In the genomic region with DNA sequence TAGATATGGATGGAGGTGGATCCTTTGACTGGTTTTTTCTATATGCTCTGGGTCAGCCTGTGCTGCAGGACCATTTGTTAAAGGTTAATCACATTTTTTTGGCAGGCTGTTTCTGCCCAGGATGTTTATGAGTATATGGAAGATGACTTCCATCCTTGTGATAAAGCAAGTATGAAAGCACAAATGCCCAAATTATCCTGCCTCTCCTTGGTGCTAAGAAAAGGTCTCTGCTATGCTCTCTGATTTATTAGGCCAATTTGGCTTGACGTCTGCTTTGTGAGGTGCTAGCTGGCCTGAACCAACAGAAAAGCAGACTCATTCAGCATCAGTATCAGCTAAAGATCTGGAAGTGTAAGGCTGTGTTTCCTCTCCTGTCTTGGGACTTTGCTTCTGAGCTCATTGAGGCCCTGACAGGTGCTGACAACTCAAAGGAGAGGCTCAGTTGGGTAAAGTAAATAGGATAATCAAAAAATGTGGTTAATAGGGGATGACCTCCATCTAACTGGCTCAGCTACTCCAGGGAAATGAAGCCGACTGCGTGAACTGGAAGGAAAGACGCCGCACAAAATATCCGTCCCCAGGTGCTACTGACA, we compare ENCODE assay signal across 11 cellular contexts. TPM values are rescaled to one million over a fixed set of nuclear protein-coding genes. Genes with fewer than 3 reads are reported as not detected.
A peak's percentile ranks its signal among the peaks of the same experiment; 100 is the strongest.
DNase-seq lines count a peak whose midpoint lies in the region; ATAC-seq, FAIRE-seq and TF ChIP-seq lines count a peak whose summit lies in the region.
"Had no signal": no experiment of that assay in that cellular context is flagged by ENCODE, and none has a peak within 500 bp of the region (broad histone marks: within the 10 kb centered on the region; RNA-seq: fewer than 3 reads in every experiment).

No MANE protein-coding gene starts in this region.

- TF ChIP-seq RAD21 in HCT116 (IDR thresholded peaks at IDR 0.05; ENCODE audit: low read depth) (no peak), liver (IDR thresholded peaks at IDR 0.05) (no peak)

- CTCF ChIA-PET in HCT116 (lab: Charles Lee) = interaction anchor here (6.5 to 8.3 kb wide), 2 partner anchors 63 to 142 kb away, joined by 38 to 107 read pairs; no protein-coding TSS in a partner anchor

- POLR2A ChIA-PET in HCT116 (lab: Charles Lee) = interaction anchor here (1.7 to 2.0 kb wide), 2 partner anchors 14 to 54 kb away, joined by 5 to 6 read pairs; no protein-coding TSS in a partner anchor

- RAD21 ChIA-PET in HCT116 (lab: Charles Lee; ENCODE audit: low non-redundant PET in 1 of 2, low total read pairs in 2 of 2, uncharacterized antibody in 2 of 2, unreplicated experiment in 2 of 2) = interaction anchor here in 1 of 2 experiments (1.3 kb wide), 1 partner anchor 62 kb away, joined by 5 read pairs; no protein-coding TSS in a partner anchor

- WGBS in liver = 70% methylated on average over 6 of the region's 6 CpGs
- 27 to 57% (median 38%) methylated on average over 6 of the region's 6 CpGs for WGBS in small intestine, 3 donors

- H3K9ac ChIP-seq in HCT116 (ENCODE audit: low read length) = peak overlapping the region; percentile 18; the same call in 1 of the 2 replicates
- no peak overlapping the region for H3K9ac ChIP-seq in liver (ENCODE audit: low read depth in 1 of 2, low read length in 2 of 2)

- no peak for ATAC-seq in HCT116
- ATAC-seq in SK-N-SH treated with all-trans-retinoic acid at 6 μM for 48 hours = no peak; the same call in 2 of the 3 replicates
- no peak for ATAC-seq in HG02885 (IDR thresholded peaks at IDR 0.05; ENCODE audit: poor library complexity, unreplicated experiment)
- ATAC-seq in HG02870 (IDR thresholded peaks at IDR 0.05; ENCODE audit: unreplicated experiment) = no peak

- H3K27ac ChIP-seq in HCT116 (ENCODE audit: low read depth, low read length) (no peak overlapping the region), liver (ENCODE audit: low read depth in 1 of 2, low read length in 2 of 2) (peak overlapping the region; percentile 28 to 71), small intestine (ENCODE audit: low read depth in 1 of 2, low read length in 1 of 2) (peak overlapping the region; percentile 89 to 90)

- H3K9me2 ChIP-seq in HCT116 (ENCODE audit: insufficient read depth) = no peaks in the 10 kb centered on the region

- no peak for FAIRE-seq in small intestine (lab: Jason Lieb, UNC)
- FAIRE-seq: HTR-8/SVneo had no signal

- intact Hi-C loops in HCT116 (cut with micrococcal nuclease) = no loop called here

- H3K4me1 ChIP-seq in HCT116 (ENCODE audit: control insufficient read depth in 1 of 2, insufficient read depth in 2 of 2, low read length in 2 of 2) (peaks cover 50 to 71% of the 10 kb centered on the region in 2 experiments), liver (ENCODE audit: control insufficient read depth in 4 of 4, insufficient read depth in 4 of 4, low read length in 3 of 4) (peaks cover 23 to 62% (median 55%) of the 10 kb centered on the region in 4 donors), small intestine (ENCODE audit: control insufficient read depth in 2 of 2, insufficient read depth in 1 of 2, low read depth in 1 of 2, low read length in 1 of 2) (peaks cover 0 to 11% of the 10 kb centered on the region in 2 donors)

- no peak overlapping the region for H2AFZ ChIP-seq in HCT116 (ENCODE audit: low read depth, low read length, poor library complexity, severe bottlenecking)

- DNase-seq in HCT116 (ENCODE audit: low read depth, low spot score) = no peak
- peak; percentile 68 for DNase-seq in small intestine
- DNase-seq in putamen (ENCODE audit: low spot score) = no peak
- no peak for DNase-seq in NCI-H2029 treated with DMSO at 0.1 percent for 48 hours (lab: John Stamatoyannopoulos, UW)
- DNase-seq: amygdala had no signal

- no peak overlapping the region for H3K4me3 ChIP-seq in HCT116 (replicated peaks in 1 of 2; ENCODE audit: low read depth in 1 of 2, low read length in 2 of 2)
- H3K4me3 ChIP-seq in liver (ENCODE audit: low read depth in 1 of 3, low read length in 3 of 3) = no peak overlapping the region
- no peak overlapping the region for H3K4me3 ChIP-seq in small intestine (ENCODE audit: low read depth in 1 of 2, low read length in 2 of 2)

- no peaks in the 10 kb centered on the region for H3K27me3 ChIP-seq in HCT116 (ENCODE audit: insufficient read depth, low read length)
- no peaks in the 10 kb centered on the region for H3K27me3 ChIP-seq in liver (ENCODE audit: control insufficient read depth in 4 of 4, insufficient read depth in 4 of 4, low read length in 3 of 4)
- H3K27me3 ChIP-seq in small intestine (ENCODE audit: control insufficient read depth in 2 of 2, insufficient read depth in 2 of 2, low read length in 2 of 2) = no peaks in the 10 kb centered on the region

- BruUV-seq in HCT116 (replicated peaks; lab: Mats Ljungman, UMichigan) = no TSS peak

- no peaks in the 10 kb centered on the region for H4K20me1 ChIP-seq in HCT116 (ENCODE audit: insufficient read depth)

- no peaks in the 10 kb centered on the region for H3K9me3 ChIP-seq in HCT116 (ENCODE audit: control insufficient read depth in 1 of 2, insufficient read depth in 1 of 2, low read depth in 1 of 2, low read length in 2 of 2)
- H3K9me3 ChIP-seq in liver (ENCODE audit: control insufficient read depth in 4 of 4, low read length in 3 of 4) = no peaks in the 10 kb centered on the region
- no peaks in the 10 kb centered on the region for H3K9me3 ChIP-seq in small intestine (ENCODE audit: control insufficient read depth, low read depth)

- peaks cover 43 to 59% of the 10 kb centered on the region in 2 experiments for H3K36me3 ChIP-seq in HCT116 (ENCODE audit: control insufficient read depth in 1 of 2, insufficient read depth in 2 of 2, low read length in 2 of 2)
- peaks cover 3 to 23% (median 19%) of the 10 kb centered on the region in 4 donors for H3K36me3 ChIP-seq in liver (ENCODE audit: control insufficient read depth in 4 of 4, insufficient read depth in 3 of 4, low read depth in 1 of 4, low read length in 3 of 4)
- peaks cover 4 to 12% of the 10 kb centered on the region in 2 donors for H3K36me3 ChIP-seq in small intestine (ENCODE audit: control insufficient read depth in 2 of 2, insufficient read depth in 2 of 2, low read length in 2 of 2)

- peaks cover 9% of the 10 kb centered on the region; the same call in 1 of the 2 replicates for H3K79me2 ChIP-seq in HCT116 (ENCODE audit: insufficient read depth, low read length)

- TF ChIP-seq CTCF in HCT116 (IDR thresholded peaks at IDR 0.05 in 2 of 3, conservative IDR thresholded peaks at IDR 0.05 in 1 of 3; ENCODE audit: borderline replicate concordance in 1 of 3, insufficient read depth in 1 of 3, low read depth in 2 of 3, low read length in 2 of 3) (no peak), liver (IDR thresholded peaks at IDR 0.05; ENCODE audit: low read depth, low read length, missing input control) (no peak)

- no peak overlapping the region for H3K4me2 ChIP-seq in HCT116 (ENCODE audit: low read length)

- no peak for TF ChIP-seq POLR2A in HCT116 (IDR thresholded peaks at IDR 0.05; ENCODE audit: borderline replicate concordance, extremely low read depth, insufficient read depth, insufficient read length)

TF ChIP-seq in HCT116, 20 proteins besides CTCF, POLR2A, EP300 and RAD21 (continues in another document):
- no peak for TF ChIP-seq EGR1 (IDR thresholded peaks at IDR 0.05; ENCODE audit: low read depth)
- TF ChIP-seq YY1 (IDR thresholded peaks at IDR 0.05; ENCODE audit: extremely low read depth, insufficient replicate concordance, low read depth, low read length) = no peak
- no peak for TF ChIP-seq CEBPB (IDR thresholded peaks at IDR 0.05; ENCODE audit: low read depth)
- TF ChIP-seq CBX3 (IDR thresholded peaks at IDR 0.05; ENCODE audit: low read depth) = no peak

TF ChIP-seq in SK-N-SH treated with all-trans-retinoic acid at 6 μM for 48 hours, 23 proteins besides CTCF, POLR2A, EP300 and RAD21 (continues in another document):
- peak; percentile 22; the same call in 1 of the 2 replicates for TF ChIP-seq ISL1 (CRISPR knock-in tag; IDR thresholded peaks at IDR 0.05)

TF ChIP-seq in liver, 16 proteins besides CTCF, POLR2A, EP300 and RAD21:
- TF ChIP-seq, protein P1, sequence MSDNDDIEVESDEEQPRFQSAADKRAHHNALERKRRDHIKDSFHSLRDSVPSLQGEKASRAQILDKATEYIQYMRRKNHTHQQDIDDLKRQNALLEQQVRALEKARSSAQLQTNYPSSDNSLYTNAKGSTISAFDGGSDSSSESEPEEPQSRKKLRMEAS (IDR thresholded peaks at IDR 0.05) = no peak
- TF ChIP-seq, protein P2, sequence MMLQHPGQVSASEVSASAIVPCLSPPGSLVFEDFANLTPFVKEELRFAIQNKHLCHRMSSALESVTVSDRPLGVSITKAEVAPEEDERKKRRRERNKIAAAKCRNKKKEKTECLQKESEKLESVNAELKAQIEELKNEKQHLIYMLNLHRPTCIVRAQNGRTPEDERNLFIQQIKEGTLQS (IDR thresholded peaks at IDR 0.05) = no peak
- TF ChIP-seq RXRA (IDR thresholded peaks at IDR 0.05) = no peak

RNA-seq across cellular contexts. Expression of a gene that starts 15.2 kb away (rescaled TPM):
- total RNA-seq in HCT116 (2021; ENCODE audit: unreplicated experiment) = 72.0 TPM
- polyA plus RNA-seq in HCT116 (2012) = 20.0 and 26.1 TPM in 2 replicates
- 10 to 100 TPM; 10.1 to 15.1 TPM for total RNA-seq in liver
- polyA plus RNA-seq in liver = 1 to 10 TPM; 6.2 to 9.3 TPM
- 10 to 100 TPM in 1 of 3 donors, 1 to 10 TPM in 2; 5.7 to 12.5 (median 6.7) TPM for polyA plus RNA-seq in small intestine

RNA-seq across cellular contexts. Expression of a gene that starts 26.9 kb away (rescaled TPM):
- total RNA-seq in HCT116 (2021; ENCODE audit: unreplicated experiment) (184 TPM), liver (10 to 100 TPM; 26.0 to 26.5 TPM)
- polyA plus RNA-seq in HCT116 (2012) = 65.6 and 97.0 TPM in 2 replicates
- polyA plus RNA-seq in liver (100 to 1,000 TPM in 1 of 2 donors, 10 to 100 TPM in 1; 15.5 to 126 TPM), small intestine (100 to 1,000 TPM in 2 of 3 donors, 10 to 100 TPM in 1; 57.4 to 466 (median 435) TPM)

RNA-seq across cellular contexts. Expression of a gene that starts 57.9 kb away (rescaled TPM):
- 66.2 TPM for total RNA-seq in HCT116 (2021; ENCODE audit: unreplicated experiment)
- polyA plus RNA-seq in HCT116 (2012) = 40.1 and 55.8 TPM in 2 replicates
- 100 to 1,000 TPM in 1 of 2 donors, 10 to 100 TPM in 1; 10.5 to 197 TPM for total RNA-seq in liver
- 10 to 100 TPM; 66.7 to 94.3 TPM for polyA plus RNA-seq in liver
- 100 to 1,000 TPM in 1 of 3 donors, 10 to 100 TPM in 2; 36.7 to 131 (median 99.3) TPM for polyA plus RNA-seq in small intestine
- total RNA-seq: OCI-LY7 had no signal
